Comparison of ENCODE assay signal across 14 cellular contexts in the genomic region with DNA sequence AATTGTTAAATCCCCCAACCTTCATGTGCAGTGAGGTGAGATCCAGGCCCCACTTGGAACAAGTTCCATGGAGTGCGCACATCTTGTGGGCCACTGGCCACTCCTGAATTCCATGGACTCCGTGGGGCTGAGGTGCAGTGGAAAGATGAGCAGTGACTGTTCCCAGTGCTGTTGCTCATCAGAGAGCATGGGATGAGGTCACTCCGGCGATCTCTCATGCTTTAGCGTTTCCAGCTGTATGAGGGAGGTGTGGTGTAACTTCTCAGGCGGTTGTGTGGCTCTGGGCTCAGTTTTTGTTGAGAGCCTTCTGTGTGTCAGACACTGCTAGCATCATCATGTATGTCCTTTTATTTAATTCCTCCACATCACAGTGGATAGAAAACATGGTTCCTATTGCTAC.
DNase-seq lines count a peak whose midpoint lies in the region; ATAC-seq and TF ChIP-seq lines count a peak whose summit lies in the region.
"Had no signal": no experiment of that assay in that cellular context is flagged by ENCODE, and none has a peak within 500 bp of the region (broad histone marks: within the 10 kb centered on the region; RNA-seq: fewer than 3 reads in every experiment).

No MANE protein-coding gene starts in this region.

- peak overlapping the region; percentile 44 for H3K9ac ChIP-seq in adipocyte (ENCODE audit: low read length)

- H3K4me1 ChIP-seq in adipocyte (ENCODE audit: control insufficient read depth, insufficient read depth, low read length) (peaks cover 38% of the 10 kb centered on the region), heart right ventricle (peaks cover 11 to 68% (median 38%) of the 10 kb centered on the region in 9 donors)

- H3K27me3 Mint-ChIP-seq in CD14-positive monocyte (ENCODE audit: low read depth in 3 of 3), result no peaks in the 10 kb centered on the region
- H3K27me3 Mint-ChIP-seq in activated T-cell treated with anti-CD3 and anti-CD28 coated beads, Interleukin-2, amount 50 U/mL, for 72 hours (ENCODE audit: low read depth), result no peaks in the 10 kb centered on the region
- H3K27me3 Mint-ChIP-seq: natural killer cell treated with Interleukin-12 subunit alpha and Interleukin-12 subunit beta and Interleukin-15 and Interleukin-18, amount 100 ng/mL, for 72 hours had no signal

- peaks cover 0 to 6% (median 1%) of the 10 kb centered on the region in 7 donors for H3K9me3 Mint-ChIP-seq in CD14-positive monocyte
- H3K9me3 Mint-ChIP-seq in activated T-cell treated with anti-CD3 and anti-CD28 coated beads, Interleukin-2, amount 50 U/mL, for 72 hours, result no peaks in the 10 kb centered on the region
- H3K9me3 Mint-ChIP-seq: natural killer cell treated with Interleukin-12 subunit alpha and Interleukin-12 subunit beta and Interleukin-15 and Interleukin-18, amount 100 ng/mL, for 72 hours had no signal

- H3K27ac ChIP-seq in heart right ventricle, result peak overlapping the region in 3 of 10 donors; percentile 19 to 66 (median 21)

- H3K27me3 ChIP-seq in adipocyte (replicated peaks; ENCODE audit: control insufficient read depth, insufficient read depth, low read length) (no peaks in the 10 kb centered on the region), heart right ventricle (no peaks in the 10 kb centered on the region)

- H3K27ac Mint-ChIP-seq in CD14-positive monocyte, result peak overlapping the region in 2 of 7 donors; percentile 11 to 57
- H3K27ac Mint-ChIP-seq in activated T-cell treated with anti-CD3 and anti-CD28 coated beads, Interleukin-2, amount 50 U/mL, for 72 hours, result no peak overlapping the region

- intact Hi-C loops in heart right ventricle (cut with DNase I), result loop anchor here in 1 of 10 donors (10.0 kb wide), 1 partner anchor 98 kb away; the partner anchor contains the start of gene GALNT2
- intact Hi-C loops in CD14-positive monocyte (cut with micrococcal nuclease), result loop anchor here in 1 of 2 donors (10.0 kb wide), 1 partner anchor 98 kb away; the partner anchor contains the start of gene GALNT2

- H3K36me3 ChIP-seq in adipocyte (ENCODE audit: control insufficient read depth, insufficient read depth, low read length, severe bottlenecking) (no peaks in the 10 kb centered on the region), heart right ventricle (no peaks in the 10 kb centered on the region)

- no peak for TF ChIP-seq CTCF in heart right ventricle (IDR thresholded peaks at IDR 0.05)
- no peak for TF ChIP-seq CTCF in CD14-positive monocyte (IDR thresholded peaks at IDR 0.05)

- H3K9me3 ChIP-seq in adipocyte (ENCODE audit: control insufficient read depth, low read length), result no peaks in the 10 kb centered on the region
- H3K9me3 ChIP-seq in heart right ventricle, result peaks cover 0 to 3% (median 0%) of the 10 kb centered on the region in 11 donors

- H3K4me1 Mint-ChIP-seq in CD14-positive monocyte, result peaks cover 44% of the 10 kb centered on the region
- peaks cover 63% of the 10 kb centered on the region for H3K4me1 Mint-ChIP-seq in activated T-cell treated with anti-CD3 and anti-CD28 coated beads, Interleukin-2, amount 50 U/mL, for 72 hours (ENCODE audit: low read depth)

- ATAC-seq in heart right ventricle (peak in 7 of 8 donors; percentile 35 to 85 (median 65)), HG03565 (IDR thresholded peaks at IDR 0.05; ENCODE audit: unreplicated experiment) (no peak)
- ATAC-seq in activated T-cell treated with anti-CD3 and anti-CD28 coated beads, Interleukin-2, amount 50 U/mL, for 72 hours (replicated peaks in 1 of 2), result no peak
- ATAC-seq: natural killer cell treated with Interleukin-12 subunit alpha and Interleukin-12 subunit beta and Interleukin-15 and Interleukin-18, amount 100 ng/mL, for 72 hours had no signal

- peaks cover 9 to 10% of the 10 kb centered on the region in 2 donors for H3K36me3 Mint-ChIP-seq in CD14-positive monocyte
- H3K36me3 Mint-ChIP-seq in activated T-cell treated with anti-CD3 and anti-CD28 coated beads, Interleukin-2, amount 50 U/mL, for 72 hours (ENCODE audit: insufficient read depth in 2 of 2), result peaks cover 0 to 1% of the 10 kb centered on the region in 2 donors
- H3K36me3 Mint-ChIP-seq: natural killer cell treated with Interleukin-12 subunit alpha and Interleukin-12 subunit beta and Interleukin-15 and Interleukin-18, amount 100 ng/mL, for 72 hours had no signal

- no peak overlapping the region for H3K4me3 ChIP-seq in adipocyte (ENCODE audit: low read length)
- H3K4me3 ChIP-seq in heart right ventricle, result no peak overlapping the region
- H3K4me3 ChIP-seq in skeletal muscle cell (ENCODE audit: low read depth, low read length), result no peak overlapping the region

- no peak overlapping the region for H3K4me3 Mint-ChIP-seq in CD14-positive monocyte
- H3K4me3 Mint-ChIP-seq in activated T-cell treated with anti-CD3 and anti-CD28 coated beads, Interleukin-2, amount 50 U/mL, for 72 hours, result no peak overlapping the region
- H3K4me3 Mint-ChIP-seq: natural killer cell treated with Interleukin-12 subunit alpha and Interleukin-12 subunit beta and Interleukin-15 and Interleukin-18, amount 100 ng/mL, for 72 hours had no signal

- DNase-seq in GM04503 (ENCODE audit: low read depth) (peak; percentile 84), adipocyte (ENCODE audit: low read depth) (no peak), heart right ventricle (no peak), skeletal muscle cell (ENCODE audit: low read depth) (peak; percentile 86), inferior parietal cortex (ENCODE audit: extremely low spot score) (no peak), CD14-positive monocyte (ENCODE audit: low spot score) (no peak)
- no peak for DNase-seq in activated T-cell treated with anti-CD3 and anti-CD28 coated beads, Interleukin-2, amount 50 U/mL, for 72 hours
- DNase-seq: amniotic stem cell; effector CD8-positive, alpha-beta T cell; KBM-7; NCI-H2029 treated with DMSO at 0.1 percent for 48 hours; T1000 had no signal

- WGBS in heart right ventricle, 2 donors, result 80 to 85% methylated on average over 6 of the region's 6 CpGs

Comparison
In these comparisons a context has a peak if more than half of its experiments do, and no peak if none do; other contexts are left out.
1. DNase-seq: peak in GM04503 (single experiment) and skeletal muscle cell (single experiment); none in adipocyte (single experiment), heart right ventricle (0 of 2), inferior parietal cortex (single experiment), CD14-positive monocyte (single experiment) and activated T-cell treated with anti-CD3 and anti-CD28 coated beads, Interleukin-2, amount 50 U/mL, for 72 hours (0 of 2).
2. ATAC-seq: peak in heart right ventricle (7 of 8); none in HG03565 (single experiment) and activated T-cell treated with anti-CD3 and anti-CD28 coated beads, Interleukin-2, amount 50 U/mL, for 72 hours (0 of 2).